Comparison of ENCODE assay signal across 8 cellular contexts in the genomic region with DNA sequence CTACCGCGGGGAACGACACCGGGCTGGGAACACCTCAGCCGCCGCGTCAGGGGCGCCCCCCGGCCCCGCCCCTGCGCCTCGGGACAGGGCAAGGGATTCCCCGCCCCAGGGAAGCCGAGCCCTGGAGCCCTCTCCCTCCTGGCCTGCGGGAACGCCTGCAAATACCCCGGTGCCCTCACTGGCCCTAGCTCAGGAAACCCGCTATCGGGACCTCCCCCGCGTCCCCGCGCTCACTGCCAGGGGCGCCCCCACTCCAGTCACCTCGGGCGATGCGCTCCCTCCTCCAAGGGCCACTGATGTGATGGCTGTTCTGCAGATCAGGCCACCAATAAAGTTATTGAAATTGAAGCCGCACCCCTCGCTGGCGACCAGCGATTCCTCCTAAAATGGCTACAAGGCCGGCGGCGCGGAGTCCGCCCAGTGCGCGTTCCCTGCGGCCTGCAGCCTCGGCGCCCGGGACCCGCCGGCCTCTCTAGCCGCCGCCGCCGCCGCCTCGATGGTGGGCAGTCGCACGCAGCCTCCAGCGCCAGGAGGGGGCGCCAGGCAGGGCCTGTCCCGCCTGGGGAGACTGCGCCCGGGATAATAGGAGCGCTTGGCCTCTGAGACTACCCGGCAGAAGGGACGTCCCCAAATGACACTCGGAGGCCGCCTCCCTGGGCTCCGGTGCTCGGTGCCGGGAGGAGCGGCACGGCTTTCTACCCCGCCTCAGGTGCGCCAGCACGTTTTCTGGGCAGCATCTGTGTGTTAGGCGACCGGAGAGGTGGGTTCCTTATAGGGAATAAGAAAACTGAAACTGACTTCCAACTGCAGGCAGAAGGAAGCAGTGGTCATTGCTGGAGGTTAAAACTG. TPM values are rescaled to one million over a fixed set of nuclear protein-coding genes. Genes with fewer than 3 reads are reported as not detected.
A peak's percentile ranks its signal among the peaks of the same experiment; 100 is the strongest.
DNase-seq lines count a peak whose midpoint lies in the region; ATAC-seq and TF ChIP-seq lines count a peak whose summit lies in the region.

A gene with protein sequence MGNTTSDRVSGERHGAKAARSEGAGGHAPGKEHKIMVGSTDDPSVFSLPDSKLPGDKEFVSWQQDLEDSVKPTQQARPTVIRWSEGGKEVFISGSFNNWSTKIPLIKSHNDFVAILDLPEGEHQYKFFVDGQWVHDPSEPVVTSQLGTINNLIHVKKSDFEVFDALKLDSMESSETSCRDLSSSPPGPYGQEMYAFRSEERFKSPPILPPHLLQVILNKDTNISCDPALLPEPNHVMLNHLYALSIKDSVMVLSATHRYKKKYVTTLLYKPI (minus strand): TSS at position 303 of the 849 bp plus-strand sequence. CDS start 326 bp downstream, outside the sequence.

- DNase-seq in DMS153 treated with DMSO at 0.1 percent for 48 hours (lab: John Stamatoyannopoulos, UW; ENCODE audit: unreplicated experiment) (peak; percentile 97), HuH-7.5 (ENCODE audit: low spot score) (peak; percentile 91), OCI-LY7 (ENCODE audit: low spot score) (peak; percentile 97), activated T-cell treated with anti-CD3 and anti-CD28 coated beads for 48 hours (ENCODE audit: low read depth) (peak; percentile 94), epithelial cell of proximal tubule (ENCODE audit: low read depth) (peak; percentile 74), mucosa of gallbladder (ENCODE audit: low spot score) (peak; percentile 96)
- peak; percentile 86 for DNase-seq in stimulated activated CD8-positive, alpha-beta memory T cell treated with anti-CD3 and anti-CD28 coated beads, Interleukin-4, amount 100 ng/mL, for 24 hours (ENCODE audit: low read depth)

- H3K27ac ChIP-seq in OCI-LY7 (ENCODE audit: low read depth, low read length, poor library complexity, severe bottlenecking) = peak within 1 kb of the TSS; percentile 65

- H3K9me2 ChIP-seq in OCI-LY7 (ENCODE audit: insufficient read depth, low read length) = no peaks in the 10 kb centered on the region

- peaks cover 35% of the 10 kb centered on the region for H3K79me2 ChIP-seq in OCI-LY7 (ENCODE audit: insufficient read depth, low read depth, low read length)

- H3K4me3 ChIP-seq in OCI-LY7 (ENCODE audit: low read depth, low read length, poor library complexity, severe bottlenecking) = peak within 1 kb of the TSS; percentile 87
- peak within 1 kb of the TSS; percentile 92 for H3K4me3 ChIP-seq in epithelial cell of proximal tubule (ENCODE audit: low read depth, low read length)

- no peaks in the 10 kb centered on the region for H4K20me1 ChIP-seq in OCI-LY7 (ENCODE audit: insufficient read depth, low read length)

- H3K4me1 ChIP-seq in OCI-LY7 (ENCODE audit: insufficient read depth, low read length, poor library complexity, severe bottlenecking) = peaks cover 30% of the 10 kb centered on the region

- ATAC-seq in GM21528 (IDR thresholded peaks at IDR 0.05; ENCODE audit: low FRiP score, unreplicated experiment) = peak; percentile 84

- CTCF ChIA-PET in OCI-LY7 (lab: Charles Lee; ENCODE audit: unreplicated experiment) = interaction anchor here (0.9 kb wide), 1 partner anchor 71 kb away, joined by 3 read pairs; no protein-coding TSS in a partner anchor

- peaks cover 5% of the 10 kb centered on the region; the same call in 1 of the 2 replicates for H3K36me3 ChIP-seq in OCI-LY7 (ENCODE audit: insufficient read depth, low read length)

- BruUV-seq in OCI-LY7 (replicated peaks; lab: Mats Ljungman, UMichigan) = no TSS peak

- H2AFZ ChIP-seq in OCI-LY7 (ENCODE audit: low read length) = peak within 1 kb of the TSS; percentile 90

- no peaks in the 10 kb centered on the region for H3K9me3 ChIP-seq in OCI-LY7 (ENCODE audit: low read length)

- peak within 1 kb of the TSS; percentile 90 for H3K4me2 ChIP-seq in OCI-LY7 (ENCODE audit: low read length)

- POLR2A ChIA-PET in OCI-LY7 (lab: Charles Lee) = interaction anchor here (0.6 to 1.4 kb wide), 5 partner anchors 10 to 88 kb away, joined by 3 to 6 read pairs (median 3); partner anchors contain the start of gene CHD1L

- intact Hi-C loops in OCI-LY7 (cut with micrococcal nuclease; ENCODE audit: unreplicated experiment) = loop anchor here (1.0 kb wide), 1 partner anchor 70 kb away; the partner anchor contains the start of gene CHD1L

- TF ChIP-seq CTCF in OCI-LY7 (conservative IDR thresholded peaks at IDR 0.05; ENCODE audit: low read length) (peak; percentile 84), epithelial cell of proximal tubule (conservative IDR thresholded peaks at IDR 0.05; ENCODE audit: low read depth, low read length) (peak; percentile 74)

RNA-seq across cellular contexts. Expression of the gene that starts here (rescaled TPM):
- total RNA-seq in OCI-LY7 (2014; rRNA removed; shearing (Covaris generic)) = 11.6 and 12.0 TPM in 2 replicates
- 17.4 and 24.3 TPM in 2 replicates for total RNA-seq in OCI-LY7 (2022)
- total RNA-seq in epithelial cell of proximal tubule = 8.0 and 8.1 TPM in 2 replicates
- total RNA-seq in mucosa of gallbladder = 23.0 TPM

Comparison
In these comparisons a context has a peak if more than half of its experiments do, and no peak if none do; other contexts are left out.
1. Peak in every context shown above with its lines: DNase-seq, ATAC-seq, H3K4me3 ChIP-seq and H3K27ac ChIP-seq.